In the genomic region with DNA sequence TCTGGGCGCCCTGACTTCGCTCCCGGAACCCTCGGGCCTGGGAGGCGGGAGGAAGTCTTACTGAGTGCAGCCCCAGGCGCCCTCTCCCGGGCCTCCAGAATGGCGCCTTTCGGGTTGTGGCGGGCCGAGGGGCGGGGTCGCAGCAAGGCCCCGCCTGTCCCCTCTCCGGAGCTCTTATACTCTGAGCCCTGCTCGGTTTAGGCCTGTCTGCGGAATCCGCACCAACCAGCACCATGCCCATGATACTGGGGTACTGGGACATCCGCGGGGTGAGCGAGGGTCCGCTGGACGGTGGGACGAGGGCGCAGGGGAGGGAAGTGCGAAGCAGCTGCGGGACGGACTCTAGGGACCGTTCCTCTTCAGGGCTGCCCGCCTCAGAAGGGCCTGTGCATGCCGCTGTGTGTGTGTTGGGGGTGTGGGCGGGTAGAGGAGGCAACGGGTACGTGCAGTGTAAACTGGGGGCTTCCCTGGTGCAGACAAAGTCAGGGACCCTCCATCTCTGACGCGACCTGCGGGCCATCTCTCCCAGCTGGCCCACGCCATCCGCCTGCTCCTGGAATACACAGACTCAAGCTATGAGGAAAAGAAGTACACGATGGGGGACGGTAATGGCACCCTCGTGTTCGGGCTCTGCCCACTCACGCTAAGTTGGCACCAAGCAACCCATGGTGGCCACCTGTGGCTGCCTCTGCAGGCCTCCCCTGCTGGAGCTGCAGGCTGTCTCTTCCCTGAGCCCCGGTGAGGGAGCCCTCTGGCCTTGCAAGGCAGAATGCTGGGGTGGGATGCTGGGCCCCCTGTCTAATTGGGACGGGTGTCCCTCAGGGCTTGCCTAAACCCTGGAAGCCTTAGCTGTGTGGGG, we compare ENCODE assay signal across 8 cellular contexts. TPM values are rescaled to one million over a fixed set of nuclear protein-coding genes. Genes with fewer than 3 reads are reported as not detected.
DNase-seq lines count a peak whose midpoint lies in the region; ATAC-seq and TF ChIP-seq lines count a peak whose summit lies in the region.

TSS of gene GSTM1 (plus strand) at position 177 of the 859 bp plus-strand sequence. CDS start at position 234, 57 bp downstream.

- TF ChIP-seq CTCF in MM.1S (IDR thresholded peaks at IDR 0.05; ENCODE audit: low read length) (no peak), testis (IDR thresholded peaks at IDR 0.05) (no peak), OCI-LY7 (conservative IDR thresholded peaks at IDR 0.05; ENCODE audit: low read length) (no peak)

- H2BK15ac ChIP-seq in mesendoderm (replicated peaks; ENCODE audit: low read depth), result no peak within 1 kb of the TSS

- H3K9me2 ChIP-seq in MM.1S (replicated peaks; ENCODE audit: insufficient read depth, low read length) (no peaks in the 10 kb centered on the region), OCI-LY7 (ENCODE audit: insufficient read depth, low read length) (no peaks in the 10 kb centered on the region)

- peak within 1 kb of the TSS; percentile 99 for H3K56ac ChIP-seq in mesendoderm (ENCODE audit: low read length)

- H3K4me1 ChIP-seq in mesendoderm (ENCODE audit: control insufficient read depth, low read depth, low read length), result no peaks in the 10 kb centered on the region
- H3K4me1 ChIP-seq in MM.1S (ENCODE audit: low read length), result no peaks in the 10 kb centered on the region
- H3K4me1 ChIP-seq in testis, result no peaks in the 10 kb centered on the region
- no peaks in the 10 kb centered on the region for H3K4me1 ChIP-seq in OCI-LY7 (ENCODE audit: insufficient read depth, low read length, poor library complexity, severe bottlenecking)

- no peak within 1 kb of the TSS for H4K5ac ChIP-seq in mesendoderm (ENCODE audit: low read length)

- H3K79me2 ChIP-seq in mesendoderm (ENCODE audit: control insufficient read depth, insufficient read depth, low read length), result no peaks in the 10 kb centered on the region
- no peaks in the 10 kb centered on the region for H3K79me2 ChIP-seq in MM.1S (ENCODE audit: low read length)
- H3K79me2 ChIP-seq in OCI-LY7 (ENCODE audit: insufficient read depth, low read depth, low read length), result no peaks in the 10 kb centered on the region

- no CpG with 5 or more reads among the region's 46 CpGs for WGBS in mesendoderm (ENCODE audit: extremely low coverage, insufficient coverage, low lambda C conversion rate)
- no CpG with 5 or more reads among the region's 46 CpGs for WGBS in testis, 2 donors

- POLR2A ChIA-PET in OCI-LY7 (lab: Charles Lee), result no interaction called here

- H4K20me1 ChIP-seq in MM.1S (ENCODE audit: insufficient read depth, low read length) (no peaks in the 10 kb centered on the region), OCI-LY7 (ENCODE audit: insufficient read depth, low read length) (no peaks in the 10 kb centered on the region)

- H2AFZ ChIP-seq in MM.1S (ENCODE audit: low read length) (no peak within 1 kb of the TSS), OCI-LY7 (ENCODE audit: low read length) (no peak within 1 kb of the TSS)

- no peak within 1 kb of the TSS for H3K27ac ChIP-seq in mesendoderm (ENCODE audit: low read depth, low read length)
- no peak within 1 kb of the TSS for H3K27ac ChIP-seq in MM.1S (ENCODE audit: low read length)
- H3K27ac ChIP-seq in testis, result no peak within 1 kb of the TSS
- no peak within 1 kb of the TSS for H3K27ac ChIP-seq in OCI-LY7 (ENCODE audit: low read depth, low read length, poor library complexity, severe bottlenecking)

- CTCF ChIA-PET in OCI-LY7 (lab: Charles Lee; ENCODE audit: unreplicated experiment), result no interaction called here

- H3K27me3 ChIP-seq in mesendoderm (ENCODE audit: insufficient read depth, low read length, poor library complexity) (no peaks in the 10 kb centered on the region), MM.1S (replicated peaks; ENCODE audit: insufficient read depth, low read length) (no peaks in the 10 kb centered on the region), testis (no peaks in the 10 kb centered on the region)

- no peaks in the 10 kb centered on the region for H3K27me3 Mint-ChIP-seq in activated T-helper 2 cell treated with anti-CD3 and anti-CD28 coated beads, Interferon-gamma antibody, Interleukin-2, Interleukin-4, amounts not matched to agents 10 μg/mL and 5 μg/mL and 100 μg/mL, durations not matched to agents 14 hours and 24 hours and 36 hours (ENCODE audit: low read depth)

- H2AK5ac ChIP-seq in mesendoderm (ENCODE audit: low read length), result no peak within 1 kb of the TSS

- DNase-seq in stimulated activated CD4-positive, alpha-beta T cell treated with anti-CD3 and anti-CD28 coated beads, TNF-alpha, amount 100 ng/mL, for 1 hour (ENCODE audit: low read depth in 3 of 3, low spot score in 1 of 3), result peak in 2 of 3 donors; percentile 30 to 70
- no peak for DNase-seq in stimulated activated CD4-positive, alpha-beta T cell treated with anti-CD3 and anti-CD28 coated beads, Interleukin-12 subunit alpha, Interleukin-12 subunit beta, amount 100 ng/mL, for 4 hours
- DNase-seq in activated T-helper 2 cell treated with anti-CD3 and anti-CD28 coated beads, Interferon-gamma antibody, Interleukin-2, Interleukin-4, amounts not matched to agents 10 μg/mL and 5 μg/mL and 100 μg/mL, durations not matched to agents 14 hours and 24 hours and 36 hours (ENCODE audit: low spot score), result peak; percentile 85
- DNase-seq in mesendoderm (peak; percentile 91), MM.1S (no peak), testis (no peak), OCI-LY7 (ENCODE audit: low spot score) (no peak)

- peaks cover 11% of the 10 kb centered on the region for H3K4me1 Mint-ChIP-seq in activated T-helper 2 cell treated with anti-CD3 and anti-CD28 coated beads, Interferon-gamma antibody, Interleukin-2, Interleukin-4, amounts not matched to agents 10 μg/mL and 5 μg/mL and 100 μg/mL, durations not matched to agents 14 hours and 24 hours and 36 hours (ENCODE audit: low read depth)

- intact Hi-C loops in activated T-helper 2 cell treated with anti-CD3 and anti-CD28 coated beads, Interferon-gamma antibody, Interleukin-2, Interleukin-4, amounts not matched to agents 10 μg/mL and 5 μg/mL and 100 μg/mL, durations not matched to agents 14 hours and 24 hours and 36 hours (cut with micrococcal nuclease), result loop anchor here (2.0 kb wide), 3 partner anchors 45 to 139 kb away; partner anchors contain the start of genes GNAI3 and GSTM3
- intact Hi-C loops in testis (cut with DNase I; ENCODE audit: low total_unique reads) (no loop called here), OCI-LY7 (cut with micrococcal nuclease; ENCODE audit: unreplicated experiment) (no loop called here)

- H3K36me3 ChIP-seq in mesendoderm (ENCODE audit: control insufficient read depth, insufficient read depth, low read length) (no peaks in the 10 kb centered on the region), MM.1S (replicated peaks; ENCODE audit: insufficient read depth, low read length) (no peaks in the 10 kb centered on the region), testis (ENCODE audit: low read depth, missing control alignments) (no peaks in the 10 kb centered on the region), OCI-LY7 (ENCODE audit: insufficient read depth, low read length) (no peaks in the 10 kb centered on the region)

- no peak within 1 kb of the TSS for H3K4ac ChIP-seq in mesendoderm (ENCODE audit: low read depth, low read length)

- no peak within 1 kb of the TSS for H4K8ac ChIP-seq in mesendoderm (ENCODE audit: low read depth, low read length)

- no peak within 1 kb of the TSS for H2BK5ac ChIP-seq in mesendoderm (ENCODE audit: low read length)

- peak within 1 kb of the TSS; percentile 94 for H3K27ac Mint-ChIP-seq in activated T-helper 2 cell treated with anti-CD3 and anti-CD28 coated beads, Interferon-gamma antibody, Interleukin-2, Interleukin-4, amounts not matched to agents 10 μg/mL and 5 μg/mL and 100 μg/mL, durations not matched to agents 14 hours and 24 hours and 36 hours

- peak within 1 kb of the TSS; percentile 94 for H3K23ac ChIP-seq in mesendoderm (ENCODE audit: low read length)

- H3K4me2 ChIP-seq in mesendoderm (ENCODE audit: low read length), result peak within 1 kb of the TSS; percentile 67
- H3K4me2 ChIP-seq in MM.1S (ENCODE audit: low read depth, low read length), result no peak within 1 kb of the TSS
- no peak within 1 kb of the TSS for H3K4me2 ChIP-seq in OCI-LY7 (ENCODE audit: low read length)

- H3F3A ChIP-seq in MM.1S (ENCODE audit: insufficient read depth, low read length), result no peaks in the 10 kb centered on the region

- H3K18ac ChIP-seq in mesendoderm (ENCODE audit: low read length), result no peak within 1 kb of the TSS

- H3K79me1 ChIP-seq in mesendoderm (ENCODE audit: low read length), result no peaks in the 10 kb centered on the region

- H3K9me3 ChIP-seq in MM.1S (replicated peaks; ENCODE audit: insufficient read depth, low read length) (no peaks in the 10 kb centered on the region), testis (no peaks in the 10 kb centered on the region), OCI-LY7 (ENCODE audit: low read length) (no peaks in the 10 kb centered on the region)

- H3K4me3 ChIP-seq in mesendoderm (ENCODE audit: low read length) (peak within 1 kb of the TSS; percentile 54), MM.1S (ENCODE audit: low read length) (no peak within 1 kb of the TSS), testis (no peak within 1 kb of the TSS), OCI-LY7 (ENCODE audit: low read depth, low read length, poor library complexity, severe bottlenecking) (no peak within 1 kb of the TSS)

- no peak for TF ChIP-seq POLR2A in testis (IDR thresholded peaks at IDR 0.05)

- ATAC-seq in HG03280 (IDR thresholded peaks at IDR 0.05; ENCODE audit: unreplicated experiment), result peak; percentile 98

- H2BK120ac ChIP-seq in mesendoderm (ENCODE audit: low read depth, low read length), result no peak within 1 kb of the TSS

- H3K4me3 Mint-ChIP-seq in activated T-helper 2 cell treated with anti-CD3 and anti-CD28 coated beads, Interferon-gamma antibody, Interleukin-2, Interleukin-4, amounts not matched to agents 10 μg/mL and 5 μg/mL and 100 μg/mL, durations not matched to agents 14 hours and 24 hours and 36 hours (ENCODE audit: low read depth), result peak within 1 kb of the TSS; percentile 86

- H3K9me3 Mint-ChIP-seq in activated T-helper 2 cell treated with anti-CD3 and anti-CD28 coated beads, Interferon-gamma antibody, Interleukin-2, Interleukin-4, amounts not matched to agents 10 μg/mL and 5 μg/mL and 100 μg/mL, durations not matched to agents 14 hours and 24 hours and 36 hours, result peaks cover 6% of the 10 kb centered on the region

- H3K9ac ChIP-seq in mesendoderm (ENCODE audit: low read length), result peak within 1 kb of the TSS; percentile 93
- no peak within 1 kb of the TSS for H3K9ac ChIP-seq in MM.1S (ENCODE audit: low read length)

- H3K36me3 Mint-ChIP-seq in activated T-helper 2 cell treated with anti-CD3 and anti-CD28 coated beads, Interferon-gamma antibody, Interleukin-2, Interleukin-4, amounts not matched to agents 10 μg/mL and 5 μg/mL and 100 μg/mL, durations not matched to agents 14 hours and 24 hours and 36 hours (ENCODE audit: low read depth), result peaks cover 34% of the 10 kb centered on the region

- no TSS peak for BruUV-seq in OCI-LY7 (replicated peaks; lab: Mats Ljungman, UMichigan)

RNA-seq across cellular contexts. Expression of gene GSTM1, which starts in this region (rescaled TPM):
- 112 and 113 TPM in 2 replicates for total RNA-seq in activated T-helper 2 cell treated with anti-CD3 and anti-CD28 coated beads, Interferon-gamma antibody, Interleukin-2, Interleukin-4, amounts not matched to agents 10 μg/mL and 5 μg/mL and 100 μg/mL, durations not matched to agents 14 hours and 24 hours and 36 hours
- 25.3 TPM for polyA plus RNA-seq in mesendoderm (2013, experiment 1 of 2)
- 23.1 TPM for polyA plus RNA-seq in mesendoderm (2013, experiment 2 of 2)
- total RNA-seq in testis (not detected), OCI-LY7 (2022) (not detected in 2 replicates)
- not detected for polyA plus RNA-seq in testis (ENCODE audit: insufficient read depth, low read depth, low replicate concordance)
- total RNA-seq in OCI-LY7 (2014; rRNA removed; shearing (Covaris generic)), result not detected in 2 replicates

Comparison
In these comparisons a context has a peak if more than half of its experiments do, and no peak if none do; other contexts are left out.
1. RNA of gene GSTM1 (total RNA-seq): 112 to 113 TPM in activated T-helper 2 cell treated with anti-CD3 and anti-CD28 coated beads, Interferon-gamma antibody, Interleukin-2, Interleukin-4, amounts not matched to agents 10 μg/mL and 5 μg/mL and 100 μg/mL, durations not matched to agents 14 hours and 24 hours and 36 hours; not detected in OCI-LY7 and not detected in testis; every median in the first group is over 100 times any median in the second.
2. DNase-seq: peak in stimulated activated CD4-positive, alpha-beta T cell treated with anti-CD3 and anti-CD28 coated beads, TNF-alpha, amount 100 ng/mL, for 1 hour (2 of 3), activated T-helper 2 cell treated with anti-CD3 and anti-CD28 coated beads, Interferon-gamma antibody, Interleukin-2, Interleukin-4, amounts not matched to agents 10 μg/mL and 5 μg/mL and 100 μg/mL, durations not matched to agents 14 hours and 24 hours and 36 hours (single experiment) and mesendoderm (single experiment); none in stimulated activated CD4-positive, alpha-beta T cell treated with anti-CD3 and anti-CD28 coated beads, Interleukin-12 subunit alpha, Interleukin-12 subunit beta, amount 100 ng/mL, for 4 hours (single experiment), MM.1S (single experiment), testis (single experiment) and OCI-LY7 (single experiment).